In genomic region chr15:31650054-31650701, GRCh38 we compare ENCODE assay signal across 8 cellular contexts.
DNase-seq lines count a peak whose midpoint lies in the region; ATAC-seq and TF ChIP-seq lines count a peak whose summit lies in the region.
"Not testable (repeated sequence)": the region's sequence is repeated elsewhere in the genome, so short reads cannot be mapped to it uniquely, and the experiment has no call there.

No MANE protein-coding gene starts in this region.

- H3K4me3 ChIP-seq in BJ (ENCODE audit: low read depth, low read length); smooth muscle cell: not testable (repeated sequence)

- not testable (repeated sequence) for H3K9me3 ChIP-seq in smooth muscle cell (replicated peaks; ENCODE audit: low read depth)

- not testable (repeated sequence) for H2AFZ ChIP-seq in smooth muscle cell (ENCODE audit: low read depth)

- not testable (repeated sequence) for H3K4me2 ChIP-seq in smooth muscle cell

- TF ChIP-seq CTCF in BJ (IDR thresholded peaks at IDR 0.05; ENCODE audit: insufficient read depth, low read depth, low read length) (peak; percentile 19), HFFc6 (IDR thresholded peaks at IDR 0.05) (peak; percentile 53), smooth muscle cell (IDR thresholded peaks at IDR 0.05; ENCODE audit: borderline replicate concordance, insufficient read depth, poor library complexity, severe bottlenecking) (peak; percentile 27)
- not testable (repeated sequence) for TF ChIP-seq CTCF in WTC11 (IDR thresholded peaks at IDR 0.05)

- not testable (repeated sequence) for H3K4me3 Mint-ChIP-seq in HFFc6; WTC11; activated T-helper 17 cell treated with anti-CD3 and anti-CD28 coated beads, Interleukin-2, amount 50 U/mL, for 72 hours; effector memory CD8-positive, alpha-beta T cell

- not testable (repeated sequence) for H3K36me3 ChIP-seq in BJ (ENCODE audit: control insufficient read depth, insufficient read depth, low read length); smooth muscle cell (ENCODE audit: low read depth)

- H3K27ac Mint-ChIP-seq in HFFc6; WTC11; activated T-helper 17 cell treated with anti-CD3 and anti-CD28 coated beads, Interleukin-2, amount 50 U/mL, for 72 hours; effector memory CD8-positive, alpha-beta T cell: not testable (repeated sequence)

- peak; percentile 80 for ATAC-seq in WTC11
- ATAC-seq in activated T-helper 17 cell treated with anti-CD3 and anti-CD28 coated beads, Interleukin-2, amount 50 U/mL, for 72 hours (replicated peaks) = peak; percentile 65
- ATAC-seq in effector memory CD8-positive, alpha-beta T cell (replicated peaks) = peak; percentile 64
- peak; percentile 75 for ATAC-seq in left lobe of liver

- H3K4me1 ChIP-seq in smooth muscle cell (ENCODE audit: low read depth) = not testable (repeated sequence)

- H3K4me1 Mint-ChIP-seq in HFFc6 (ENCODE audit: low read depth); WTC11; activated T-helper 17 cell treated with anti-CD3 and anti-CD28 coated beads, Interleukin-2, amount 50 U/mL, for 72 hours; effector memory CD8-positive, alpha-beta T cell (ENCODE audit: low read depth in 2 of 2): not testable (repeated sequence)

- not testable (repeated sequence) for H3K27me3 Mint-ChIP-seq in HFFc6 (ENCODE audit: insufficient read depth); WTC11 (ENCODE audit: low read depth)
- peaks cover 20% of the 10 kb centered on the region for H3K27me3 Mint-ChIP-seq in activated T-helper 17 cell treated with anti-CD3 and anti-CD28 coated beads, Interleukin-2, amount 50 U/mL, for 72 hours
- peaks cover 29 to 44% of the 10 kb centered on the region in 2 donors for H3K27me3 Mint-ChIP-seq in effector memory CD8-positive, alpha-beta T cell

- H3F3A ChIP-seq in smooth muscle cell (ENCODE audit: low read depth) = not testable (repeated sequence)

- POLR2A ChIA-PET in BJ (lab: Charles Lee); WTC11 (lab: Charles Lee): not testable (repeated sequence)

- H3K36me3 Mint-ChIP-seq in HFFc6 (ENCODE audit: low read depth); WTC11; activated T-helper 17 cell treated with anti-CD3 and anti-CD28 coated beads, Interleukin-2, amount 50 U/mL, for 72 hours (ENCODE audit: low read depth); effector memory CD8-positive, alpha-beta T cell (ENCODE audit: insufficient read depth): not testable (repeated sequence)

- 0% methylated on average over 2 of the region's 6 CpGs for WGBS in smooth muscle cell (ENCODE audit: low lambda C conversion rate)

- DNase-seq in BJ (ENCODE audit: low read depth); left lobe of liver (ENCODE audit: low spot score); smooth muscle cell (lab: John Stamatoyannopoulos, UW; ENCODE audit: unreplicated experiment): not testable (repeated sequence)
- peak; percentile 14 for DNase-seq in HFFc6
- peak; percentile 46 for DNase-seq in WTC11 (ENCODE audit: low spot score)
- peak; percentile 22 to 38 (median 24) for DNase-seq in effector memory CD8-positive, alpha-beta T cell
- DNase-seq in stimulated activated CD8-positive, alpha-beta memory T cell treated with anti-CD3 and anti-CD28 coated beads, Interleukin-7, amount 100 ng/mL, for 1 hour (ENCODE audit: low read depth in 2 of 2) = peak; percentile 13 to 33

- H3K79me2 ChIP-seq in smooth muscle cell (ENCODE audit: low read depth) = not testable (repeated sequence)

- not testable (repeated sequence) for H3K27ac ChIP-seq in smooth muscle cell (ENCODE audit: low read depth)

- not testable (repeated sequence) for H4K20me1 ChIP-seq in smooth muscle cell (ENCODE audit: low read depth)

- not testable (repeated sequence) for H3K9ac ChIP-seq in smooth muscle cell (ENCODE audit: low read depth)

- not testable (repeated sequence) for H3K27me3 ChIP-seq in BJ (ENCODE audit: control insufficient read depth, insufficient read depth, low read length); smooth muscle cell (ENCODE audit: low read depth)

- CTCF ChIA-PET in BJ (lab: Yijun Ruan, JAX); WTC11 (lab: Charles Lee): not testable (repeated sequence)

- H3K9me3 Mint-ChIP-seq in HFFc6; WTC11; activated T-helper 17 cell treated with anti-CD3 and anti-CD28 coated beads, Interleukin-2, amount 50 U/mL, for 72 hours; effector memory CD8-positive, alpha-beta T cell: not testable (repeated sequence)
